Comparison of ENCODE assay signal across 10 cellular contexts in the genomic region with DNA sequence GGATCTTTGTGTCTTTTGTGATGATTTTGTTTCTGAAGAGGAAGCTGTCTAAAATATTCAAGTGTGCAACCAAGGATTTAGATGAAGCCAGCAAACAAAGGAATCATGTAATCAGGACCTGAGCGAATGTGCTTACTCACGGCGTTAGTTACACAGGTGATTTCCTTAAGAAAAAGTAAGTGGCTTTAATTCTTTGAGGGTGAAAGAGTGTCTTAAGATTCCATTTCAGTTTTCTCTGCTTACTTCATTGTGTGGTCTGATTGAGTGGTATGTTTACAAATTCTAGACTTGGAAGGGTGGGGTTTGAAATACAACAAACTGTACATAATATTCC.
DNase-seq lines count a peak whose midpoint lies in the region; ATAC-seq, FAIRE-seq and TF ChIP-seq lines count a peak whose summit lies in the region.
"Had no signal": no experiment of that assay in that cellular context is flagged by ENCODE, and none has a peak within 500 bp of the region (broad histone marks: within the 10 kb centered on the region; RNA-seq: fewer than 3 reads in every experiment).

No MANE protein-coding gene starts in this region.

- H3K4me1 Mint-ChIP-seq in Calu3 (ENCODE audit: low read depth, unreplicated experiment): peaks cover 58% of the 10 kb centered on the region

- peak overlapping the region; percentile 95 for H3K27ac ChIP-seq in RWPE2 (ENCODE audit: poor library complexity, severe bottlenecking)
- H3K27ac ChIP-seq in esophagus squamous epithelium: peak overlapping the region; percentile 79 to 87 (median 86)

- H3K4me1 ChIP-seq in RWPE2 (ENCODE audit: insufficient read depth, poor library complexity, severe bottlenecking) (peaks cover 51% of the 10 kb centered on the region), esophagus squamous epithelium (peaks cover 4 to 79% (median 18%) of the 10 kb centered on the region in 3 donors)

- H3K4me3 ChIP-seq in RWPE2 (ENCODE audit: severe bottlenecking) (peak overlapping the region; percentile 36), esophagus squamous epithelium (peak overlapping the region; percentile 13 to 52 (median 28)), retinal pigment epithelial cell (ENCODE audit: low read length) (peak overlapping the region; percentile 58)

- intact Hi-C loops in Calu3 (cut with micrococcal nuclease; ENCODE audit: unreplicated experiment): loop anchor here (1.0 to 5.0 kb wide), 4 partner anchors 16 to 83 kb away; no protein-coding TSS in a partner anchor
- intact Hi-C loops in esophagus squamous epithelium (cut with DNase I): no loop called here

- peak overlapping the region; percentile 89 for H3K4me3 Mint-ChIP-seq in Calu3 (ENCODE audit: low read depth, unreplicated experiment)
- H3K4me3 Mint-ChIP-seq: activated naive CD8-positive, alpha-beta T cell treated with anti-CD3 and anti-CD28 coated beads, Interleukin-2, amount 10 ng/mL, durations not matched to agents 7 days and 5 days had no signal

- DNase-seq in Calu3: no peak
- no peak for DNase-seq in RWPE2 (ENCODE audit: low spot score)
- DNase-seq in esophagus squamous epithelium (lab: John Stamatoyannopoulos, UW): no peak
- no peak for DNase-seq in retinal pigment epithelial cell (ENCODE audit: low read depth)
- DNase-seq in NCI-H1105 (lab: John Stamatoyannopoulos, UW): no peak
- DNase-seq in NCI-H226: no peak
- DNase-seq in GM19239 (ENCODE audit: insufficient read length, low spot score): no peak
- DNase-seq: activated naive CD8-positive, alpha-beta T cell treated with anti-CD3 and anti-CD28 coated beads, Interleukin-2, amount 10 ng/mL, durations not matched to agents 7 days and 5 days; NCI-H69 had no signal

- H3K27me3 ChIP-seq in RWPE2 (ENCODE audit: insufficient read depth, poor library complexity, severe bottlenecking) (no peaks in the 10 kb centered on the region), esophagus squamous epithelium (no peaks in the 10 kb centered on the region)

- peak; percentile 19; the same call in 2 of the 3 replicates for ATAC-seq in RWPE2 (ENCODE audit: low read depth)
- ATAC-seq in GM19397 (IDR thresholded peaks at IDR 0.05; ENCODE audit: unreplicated experiment): no peak

- CTCF ChIA-PET in Calu3 (lab: Charles Lee): no interaction called here

- no peak for TF ChIP-seq CTCF in Calu3 (IDR thresholded peaks at IDR 0.05; ENCODE audit: unreplicated experiment)
- no peak for TF ChIP-seq CTCF in RWPE2 (IDR thresholded peaks at IDR 0.05; ENCODE audit: poor library complexity, severe bottlenecking)
- no peak for TF ChIP-seq CTCF in esophagus squamous epithelium (IDR thresholded peaks at IDR 0.05)
- no peak for TF ChIP-seq CTCF in retinal pigment epithelial cell (conservative IDR thresholded peaks at IDR 0.05; ENCODE audit: low read depth, low read length)

- H3K36me3 ChIP-seq in RWPE2 (ENCODE audit: low read depth): no peaks in the 10 kb centered on the region
- peaks cover 0 to 9% (median 0%) of the 10 kb centered on the region in 3 donors for H3K36me3 ChIP-seq in esophagus squamous epithelium

- 29 to 50% methylated on average over 3 of the region's 3 CpGs for WGBS in esophagus squamous epithelium, 2 donors

- H3K9me3 ChIP-seq in RWPE2 (ENCODE audit: severe bottlenecking): no peaks in the 10 kb centered on the region
- no peaks in the 10 kb centered on the region for H3K9me3 ChIP-seq in esophagus squamous epithelium

- H3K36me3 Mint-ChIP-seq in Calu3 (ENCODE audit: insufficient read depth, unreplicated experiment): peaks cover 67% of the 10 kb centered on the region
- H3K36me3 Mint-ChIP-seq: activated naive CD8-positive, alpha-beta T cell treated with anti-CD3 and anti-CD28 coated beads, Interleukin-2, amount 10 ng/mL, durations not matched to agents 7 days and 5 days had no signal

- H3K9me3 Mint-ChIP-seq in Calu3 (ENCODE audit: low read depth, unreplicated experiment): no peaks in the 10 kb centered on the region

- BruUV-seq in Calu3 (replicated peaks; lab: Mats Ljungman, UMichigan): TSS peak; percentile 81

- no peaks in the 10 kb centered on the region for H3K27me3 Mint-ChIP-seq in Calu3 (ENCODE audit: unreplicated experiment)

- no peak for TF ChIP-seq POLR2A in esophagus squamous epithelium (IDR thresholded peaks at IDR 0.05)

- H3K27ac Mint-ChIP-seq in Calu3 (ENCODE audit: unreplicated experiment): peak overlapping the region; percentile 89

- FAIRE-seq in GM19239 (lab: Jason Lieb, UNC): no peak
